Comparison of ENCODE assay signal across 8 cellular contexts in genomic region chr3:27568393-27568792, GRCh38.
A peak's percentile ranks its signal among the peaks of the same experiment; 100 is the strongest.
DNase-seq lines count a peak whose midpoint lies in the region; ATAC-seq, FAIRE-seq and TF ChIP-seq lines count a peak whose summit lies in the region.

No MANE protein-coding gene starts in this region.

- H2AFZ ChIP-seq in keratinocyte (ENCODE audit: control insufficient read depth, low read length): peak overlapping the region; percentile 86

- no peaks in the 10 kb centered on the region for H3K9me3 Mint-ChIP-seq in effector memory CD8-positive, alpha-beta T cell

- peak overlapping the region; percentile 63 for H3K4me2 ChIP-seq in keratinocyte (ENCODE audit: control insufficient read depth, extremely low read depth, insufficient read depth, low read depth, low read length)

- H3K4me1 ChIP-seq in keratinocyte (ENCODE audit: control insufficient read depth, extremely low read depth, insufficient read depth, low read length): peaks cover 18% of the 10 kb centered on the region
- peaks cover 0 to 5% of the 10 kb centered on the region in 2 donors for H3K4me1 ChIP-seq in aorta (ENCODE audit: control insufficient read depth in 1 of 2, insufficient read depth in 2 of 2, low read length in 2 of 2)

- peak; percentile 87 for DNase-seq in Right ventricle myocardium inferior (ENCODE audit: missing footprints)
- DNase-seq in cardiac septum (ENCODE audit: low spot score): no peak
- DNase-seq in brain pericyte (ENCODE audit: low read depth, low spot score): peak; percentile 17
- no peak for DNase-seq in keratinocyte (ENCODE audit: low read depth, low spot score)
- DNase-seq in aorta: peak; percentile 83 to 85
- DNase-seq in stimulated activated CD4-positive, alpha-beta T cell treated with anti-CD3 and anti-CD28 coated beads, Interleukin-12 subunit alpha, Interleukin-12 subunit beta, amount 100 ng/mL, for 4 hours: no peak
- no peak for DNase-seq in effector memory CD8-positive, alpha-beta T cell
- DNase-seq in GM12892 (ENCODE audit: insufficient read length): no peak

- no peak overlapping the region for H3K27ac Mint-ChIP-seq in effector memory CD8-positive, alpha-beta T cell

- H3K4me3 ChIP-seq in keratinocyte (ENCODE audit: control insufficient read depth in 2 of 3, extremely low read depth in 1 of 3, insufficient read depth in 2 of 3, low read depth in 1 of 3, low read length in 3 of 3) (peak overlapping the region in 1 of 3 experiments; percentile 3), aorta (ENCODE audit: low read length in 2 of 2) (no peak overlapping the region)

- peak; percentile 97 for FAIRE-seq in keratinocyte (lab: Jason Lieb, UNC)
- no peak for FAIRE-seq in GM12892 (lab: Jason Lieb, UNC)

- no peaks in the 10 kb centered on the region for H3K79me2 ChIP-seq in keratinocyte (ENCODE audit: control insufficient read depth, insufficient read depth, low read length)

- ATAC-seq in Right ventricle myocardium inferior (peak; percentile 65), aorta (ENCODE audit: low FRiP score) (peak; percentile 53)
- no peak for ATAC-seq in effector memory CD8-positive, alpha-beta T cell (replicated peaks)

- no peaks in the 10 kb centered on the region for H4K20me1 ChIP-seq in keratinocyte (ENCODE audit: control insufficient read depth, extremely low read depth, insufficient read depth, low read length)

- TF ChIP-seq CTCF in keratinocyte (optimal IDR thresholded peaks at IDR 0.05 in 1 of 3, IDR thresholded peaks at IDR 0.05 in 1 of 3, conservative IDR thresholded peaks at IDR 0.05 in 1 of 3; ENCODE audit: extremely low read depth in 1 of 3, insufficient read depth in 2 of 3, low read length in 3 of 3): no peak

- dilution Hi-C loops in keratinocyte (cut with MboI; ENCODE audit: extremely low pct_ligation_motif_present, low sequenced_read_pairs): no loop called here

- no peaks in the 10 kb centered on the region for H3K9me1 ChIP-seq in keratinocyte (ENCODE audit: control insufficient read depth, extremely low read depth, insufficient read depth, low read length)

- no peaks in the 10 kb centered on the region for H3K27me3 Mint-ChIP-seq in effector memory CD8-positive, alpha-beta T cell

- H3K27me3 ChIP-seq in keratinocyte (ENCODE audit: control insufficient read depth, extremely low read depth, insufficient read depth, low read length) (no peaks in the 10 kb centered on the region), aorta (ENCODE audit: control insufficient read depth in 1 of 2, insufficient read depth in 2 of 2, low read length in 1 of 2) (no peaks in the 10 kb centered on the region)

- H3K36me3 ChIP-seq in keratinocyte (ENCODE audit: control insufficient read depth in 2 of 2, extremely low read depth in 1 of 2, insufficient read depth in 2 of 2, low read length in 2 of 2) (no peaks in the 10 kb centered on the region), aorta (ENCODE audit: control insufficient read depth in 1 of 2, insufficient read depth in 2 of 2, low read length in 1 of 2) (no peaks in the 10 kb centered on the region)

- WGBS in aorta, 2 donors: 1 to 3% methylated on average over 5 of the region's 5 CpGs

- TF ChIP-seq POLR2A in GM12892 (IDR thresholded peaks at IDR 0.05; ENCODE audit: low read depth, low read length): no peak

- no peak overlapping the region for H3K9ac ChIP-seq in keratinocyte (ENCODE audit: control insufficient read depth, extremely low read depth, insufficient read depth, low read length)

- no peaks in the 10 kb centered on the region for H3K9me3 ChIP-seq in keratinocyte (ENCODE audit: control insufficient read depth, low read depth, low read length)
- no peaks in the 10 kb centered on the region for H3K9me3 ChIP-seq in aorta (ENCODE audit: control insufficient read depth, low read length)

- no peak overlapping the region for H3K4me3 Mint-ChIP-seq in effector memory CD8-positive, alpha-beta T cell

- H3K27ac ChIP-seq in keratinocyte (ENCODE audit: control insufficient read depth, insufficient read depth, low read length) (no peak overlapping the region), aorta (ENCODE audit: low read depth in 1 of 2, low read length in 2 of 2) (peak overlapping the region; percentile 30 to 77)

- no peaks in the 10 kb centered on the region for H3K36me3 Mint-ChIP-seq in effector memory CD8-positive, alpha-beta T cell (ENCODE audit: insufficient read depth)

- intact Hi-C loops in Right ventricle myocardium inferior (cut with DNase I) (no loop called here), cardiac septum (cut with DNase I) (no loop called here), aorta (cut with DNase I) (no loop called here)

- H3K4me1 Mint-ChIP-seq in effector memory CD8-positive, alpha-beta T cell (ENCODE audit: low read depth in 2 of 2): peaks cover 0 to 2% of the 10 kb centered on the region in 2 donors

Comparison
In these comparisons a context has a peak if more than half of its experiments do, and no peak if none do; other contexts are left out.
1. DNase-seq: peak in Right ventricle myocardium inferior (single experiment), brain pericyte (single experiment) and aorta (2 of 2); none in cardiac septum (single experiment), keratinocyte (single experiment), stimulated activated CD4-positive, alpha-beta T cell treated with anti-CD3 and anti-CD28 coated beads, Interleukin-12 subunit alpha, Interleukin-12 subunit beta, amount 100 ng/mL, for 4 hours (single experiment), effector memory CD8-positive, alpha-beta T cell (0 of 3) and GM12892 (single experiment).